ENCODE assay signal across 7 cellular contexts in the genomic region with DNA sequence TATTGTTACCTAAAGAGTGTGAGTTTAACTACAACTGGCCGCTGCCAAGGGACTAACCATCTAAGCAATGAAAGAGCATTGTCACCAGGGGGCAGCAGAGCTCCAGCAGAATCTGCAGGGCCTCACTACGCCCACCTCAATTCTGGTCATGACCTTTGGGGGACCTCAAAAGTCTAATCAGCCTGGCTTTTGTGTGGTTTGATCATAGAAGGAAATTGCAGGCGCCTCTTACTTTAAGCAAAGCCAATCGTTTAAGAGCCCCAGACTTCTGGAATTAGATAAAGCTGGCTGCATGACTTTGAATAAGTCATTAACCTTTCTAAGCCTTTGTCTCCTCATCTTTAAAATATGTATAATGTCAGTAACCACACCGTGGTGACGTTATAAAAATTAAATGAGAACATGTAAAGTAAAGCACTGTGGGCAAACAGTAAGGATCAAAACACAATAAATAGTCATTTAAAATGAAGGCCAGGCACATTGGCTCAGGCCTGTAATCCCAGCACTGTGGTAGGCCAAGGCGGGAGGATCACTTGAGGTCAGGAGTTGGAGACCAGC. TPM values are rescaled to one million over a fixed set of nuclear protein-coding genes. Genes with fewer than 3 reads are reported as not detected.
DNase-seq lines count a peak whose midpoint lies in the region; ATAC-seq and TF ChIP-seq lines count a peak whose summit lies in the region.

No MANE protein-coding gene starts in this region.

- intact Hi-C loops in mucosa of descending colon (cut with DNase I, micrococcal nuclease), result no loop called here

- DNase-seq in DMS79 (lab: John Stamatoyannopoulos, UW), result peak; percentile 24
- peak; percentile 61 for DNase-seq in HEK293T (ENCODE audit: extremely low spot score)
- DNase-seq in RKO (ENCODE audit: low spot score), result peak; percentile 68
- peak; percentile 43 to 72 for DNase-seq in T47D (ENCODE audit: low read depth in 1 of 2, low spot score in 1 of 2)
- peak in 2 of 3 donors; percentile 33 to 58 for DNase-seq in mucosa of descending colon
- DNase-seq in epidermal melanocyte (ENCODE audit: insufficient read length, low spot score), result no peak
- no peak for DNase-seq in NCI-H187 treated with DMSO at 0.1 percent for 48 hours (lab: John Stamatoyannopoulos, UW)

- CTCF ChIA-PET in HEK293T (lab: Yijun Ruan, JAX), result interaction anchor here (0.7 to 2.6 kb wide), 5 partner anchors 10 to 1130 kb away, joined by 3 to 11 read pairs (median 3); no protein-coding TSS in a partner anchor

- no peaks in the 10 kb centered on the region for H3K4me1 ChIP-seq in mucosa of descending colon (ENCODE audit: low read depth)

- no peaks in the 10 kb centered on the region for H3K9me3 ChIP-seq in mucosa of descending colon

- peak; percentile 37 for ATAC-seq in mucosa of descending colon

- peak; percentile 25 for TF ChIP-seq CTCF in mucosa of descending colon (IDR thresholded peaks at IDR 0.05)

- POLR2A ChIA-PET in HEK293T (lab: Yijun Ruan, JAX), result no interaction called here

- H3K36me3 ChIP-seq in mucosa of descending colon (ENCODE audit: low read depth), result no peaks in the 10 kb centered on the region

- no peak overlapping the region for H3K4me3 ChIP-seq in mucosa of descending colon

- in situ Hi-C loops in T47D (cut with HindIII; ENCODE audit: low pct_unique_long_range_greater_than_20kb, low sequenced_read_pairs), result no loop called here

TF ChIP-seq in HEK293T, 16 proteins besides CTCF, POLR2A, EP300 and RAD21:
- TF ChIP-seq FOXA1 (IDR thresholded peaks at IDR 0.05) (no peak), LEF1 (IDR thresholded peaks at IDR 0.05; ENCODE audit: borderline replicate concordance) (no peak), CTBP1 (IDR thresholded peaks at IDR 0.05; ENCODE audit: borderline replicate concordance) (no peak), L3MBTL2 (conservative IDR thresholded peaks at IDR 0.05) (no peak), FOXM1 (IDR thresholded peaks at IDR 0.05; ENCODE audit: borderline replicate concordance) (no peak), BHLHE40 (IDR thresholded peaks at IDR 0.05; ENCODE audit: borderline replicate concordance) (no peak), ELF4 (IDR thresholded peaks at IDR 0.05) (no peak), HDGF (IDR thresholded peaks at IDR 0.05; ENCODE audit: borderline replicate concordance) (no peak), TARDBP (IDR thresholded peaks at IDR 0.05) (no peak), SP1 (IDR thresholded peaks at IDR 0.05) (no peak), SUZ12 (IDR thresholded peaks at IDR 0.05) (no peak)

RNA-seq across cellular contexts. Expression of gene TBX3, which starts 58.6 kb away (rescaled TPM):
- total RNA-seq in mucosa of descending colon, result 10 to 100 TPM in 2 of 3 donors, 1 to 10 TPM in 1; 8.1 to 13.9 (median 10.8) TPM

Comparison
In these comparisons a context has a peak if more than half of its experiments do, and no peak if none do; other contexts are left out.
1. DNase-seq: peak in DMS79 (single experiment), HEK293T (single experiment), RKO (single experiment), T47D (2 of 2) and mucosa of descending colon (2 of 3); none in epidermal melanocyte (single experiment) and NCI-H187 treated with DMSO at 0.1 percent for 48 hours (single experiment).